ENCODE assay signal across 10 cellular contexts in genomic region chr4:86972997-86973396, GRCh38. TPM values are rescaled to one million over a fixed set of nuclear protein-coding genes. Genes with fewer than 3 reads are reported as not detected.
A peak's percentile ranks its signal among the peaks of the same experiment; 100 is the strongest.
DNase-seq lines count a peak whose midpoint lies in the region; ATAC-seq and TF ChIP-seq lines count a peak whose summit lies in the region.
"Had no signal": no experiment of that assay in that cellular context is flagged by ENCODE, and none has a peak within 500 bp of the region (broad histone marks: within the 10 kb centered on the region; RNA-seq: fewer than 3 reads in every experiment).

No MANE protein-coding gene starts in this region.

- WGBS in prostate gland: 30% methylated on average over 3 of the region's 3 CpGs

- peak; percentile 30 to 85 for DNase-seq in HL-60 (ENCODE audit: low read depth in 1 of 2, low spot score in 1 of 2)
- DNase-seq in NOMO-1 (lab: John Stamatoyannopoulos, UW; ENCODE audit: unreplicated experiment in 2 of 2): peak; percentile 59 to 73
- peak; percentile 60 to 62 for DNase-seq in erythroblast (lab: John Stamatoyannopoulos, UW)
- peak; percentile 92 for DNase-seq in prostate gland (ENCODE audit: low spot score)
- no peak for DNase-seq in SHP77 treated with DMSO at 0.1 percent for 48 hours (lab: John Stamatoyannopoulos, UW)
- DNase-seq in 8988T: no peak
- DNase-seq: activated T-cell treated with anti-CD3 and anti-CD28 coated beads, Interleukin-2, amount 50 U/mL, for 48 hours had no signal

- ATAC-seq in HG03095 (IDR thresholded peaks at IDR 0.05; ENCODE audit: unreplicated experiment) (no peak), HG02970 (IDR thresholded peaks at IDR 0.05; ENCODE audit: low FRiP score, unreplicated experiment) (no peak)

- intact Hi-C loops in prostate gland (cut with DNase I): no loop called here

- no peak for TF ChIP-seq CTCF in HL-60 (IDR thresholded peaks at IDR 0.05; ENCODE audit: insufficient read depth, low read length)
- TF ChIP-seq CTCF in prostate gland (IDR thresholded peaks at IDR 0.05): no peak

- H3K27ac ChIP-seq in HL-60 (replicated peaks) (peak overlapping the region; percentile 81), prostate gland (peak overlapping the region; percentile 56 to 63)
- H3K27ac ChIP-seq: parathyroid adenoma had no signal

- H3K4me1 ChIP-seq in prostate gland (replicated peaks): no peaks in the 10 kb centered on the region
- H3K4me1 ChIP-seq: parathyroid adenoma had no signal

- no peaks in the 10 kb centered on the region for H3K36me3 ChIP-seq in prostate gland

- TF ChIP-seq POLR2A in erythroblast (IDR thresholded peaks at IDR 0.05; ENCODE audit: low read length) (no peak), prostate gland (IDR thresholded peaks at IDR 0.05) (no peak)

- H3K27me3 ChIP-seq in HL-60 (ENCODE audit: insufficient read depth, poor library complexity, severe bottlenecking) (no peaks in the 10 kb centered on the region), prostate gland (replicated peaks; ENCODE audit: insufficient read depth) (no peaks in the 10 kb centered on the region)

- no peak overlapping the region for H3K4me3 ChIP-seq in HL-60 (replicated peaks; ENCODE audit: insufficient read depth, low read length)
- no peak overlapping the region for H3K4me3 ChIP-seq in prostate gland

- H3K9me3 ChIP-seq in prostate gland: no peaks in the 10 kb centered on the region

RNA-seq across cellular contexts. Expression of gene AFF1, which starts 38.2 kb away (rescaled TPM):
- 10 to 100 TPM; 69.7 to 92.5 TPM for total RNA-seq in prostate gland

Comparison
In these comparisons a context has a peak if more than half of its experiments do, and no peak if none do; other contexts are left out.
1. DNase-seq: peak in HL-60 (2 of 2), NOMO-1 (2 of 2), erythroblast (2 of 2) and prostate gland (single experiment); none in SHP77 treated with DMSO at 0.1 percent for 48 hours (single experiment) and 8988T (single experiment).